In the genomic region with DNA sequence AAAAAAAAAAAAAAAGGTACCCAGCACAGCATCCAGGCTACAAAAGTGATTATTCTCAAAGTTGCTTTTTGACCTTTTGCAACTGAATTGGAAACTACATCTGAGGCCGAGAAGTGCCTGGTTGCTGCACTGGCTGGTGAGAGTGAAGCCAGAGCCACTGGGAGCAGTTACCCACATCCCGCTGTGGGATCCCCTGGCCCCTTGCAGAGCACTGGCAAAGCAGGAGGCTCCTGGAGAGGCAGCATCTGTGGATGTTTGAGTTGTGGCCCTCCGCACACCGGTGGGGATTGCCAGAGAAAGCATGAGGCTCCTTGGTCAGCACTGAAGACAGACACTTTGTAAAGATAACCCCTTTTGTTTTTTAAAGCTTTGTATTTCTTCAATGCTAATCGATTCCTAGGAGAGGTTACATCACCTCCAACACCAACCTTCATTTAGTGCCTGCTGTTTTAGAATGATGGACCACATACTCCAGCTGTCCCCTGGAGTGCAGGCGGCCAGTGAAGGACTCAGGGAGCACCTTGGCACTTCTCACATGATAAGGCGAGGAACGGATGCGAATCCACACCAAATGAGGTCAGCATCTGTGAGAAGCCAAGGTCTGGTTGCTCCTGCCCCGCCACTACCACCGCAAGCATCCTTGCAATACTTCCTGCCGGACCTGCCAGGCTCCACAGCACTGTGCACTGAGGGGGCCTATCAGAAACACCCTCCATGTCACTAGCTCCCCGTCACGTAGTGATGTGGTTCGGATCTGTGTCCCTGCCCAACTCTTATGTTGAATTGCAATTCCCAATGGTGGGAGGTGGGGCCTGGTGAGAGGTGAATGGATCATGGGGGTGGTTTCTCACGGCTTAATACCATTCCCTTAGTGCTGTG, we compare ENCODE assay signal across 27 cellular contexts.
"Had no signal": no experiment of that assay in that cellular context is flagged by ENCODE, and none has a peak within 500 bp of the region (broad histone marks: within the 10 kb centered on the region; RNA-seq: fewer than 3 reads in every experiment).

No MANE protein-coding gene starts in this region.

- ATAC-seq: naive thymus-derived CD8-positive, alpha-beta T cell; natural killer cell treated with Interleukin-12 subunit alpha and Interleukin-12 subunit beta and Interleukin-15 and Interleukin-18, amount 100 ng/mL, for 72 hours; pancreas; psoas muscle; right lobe of liver; stimulated activated effector memory CD8-positive, alpha-beta T cell treated with anti-CD3 and anti-CD28 coated beads, Interleukin-12 subunit alpha, Interleukin-12 subunit beta, amount 100 ng/mL, for 72 hours; stimulated activated naive B cell treated with anti-CD40 and anti-IgM and Interleukin-4, amounts not matched to agents 10 μg/mL and 1 μg/mL and 100 μg/mL, for 72 hours had no signal

- H3K4me1 Mint-ChIP-seq: naive thymus-derived CD8-positive, alpha-beta T cell; stimulated activated effector memory CD8-positive, alpha-beta T cell treated with anti-CD3 and anti-CD28 coated beads, Interleukin-12 subunit alpha, Interleukin-12 subunit beta, amount 100 ng/mL, for 72 hours; stimulated activated naive B cell treated with anti-CD40 and anti-IgM and Interleukin-4, amounts not matched to agents 10 μg/mL and 1 μg/mL and 100 μg/mL, for 72 hours had no signal

- H3K27ac Mint-ChIP-seq: naive thymus-derived CD8-positive, alpha-beta T cell; natural killer cell treated with Interleukin-12 subunit alpha and Interleukin-12 subunit beta and Interleukin-15 and Interleukin-18, amount 100 ng/mL, for 72 hours; nephron progenitor cell; progenitor cell of endocrine pancreas; stimulated activated effector memory CD8-positive, alpha-beta T cell treated with anti-CD3 and anti-CD28 coated beads, Interleukin-12 subunit alpha, Interleukin-12 subunit beta, amount 100 ng/mL, for 72 hours; stimulated activated naive B cell treated with anti-CD40 and anti-IgM and Interleukin-4, amounts not matched to agents 10 μg/mL and 1 μg/mL and 100 μg/mL, for 72 hours; stimulated activated naive CD8-positive, alpha-beta T cell treated with anti-CD3 and anti-CD28 coated beads, Interleukin-15, Interleukin-2, amounts not matched to agents 100 ng/mL and 50 ng/mL, for 24 hours had no signal

- H3K4me3 Mint-ChIP-seq: naive thymus-derived CD8-positive, alpha-beta T cell; natural killer cell treated with Interleukin-12 subunit alpha and Interleukin-12 subunit beta and Interleukin-15 and Interleukin-18, amount 100 ng/mL, for 72 hours; nephron progenitor cell; neural crest cell; stimulated activated effector memory CD8-positive, alpha-beta T cell treated with anti-CD3 and anti-CD28 coated beads, Interleukin-12 subunit alpha, Interleukin-12 subunit beta, amount 100 ng/mL, for 72 hours; stimulated activated naive B cell treated with anti-CD40 and anti-IgM and Interleukin-4, amounts not matched to agents 10 μg/mL and 1 μg/mL and 100 μg/mL, for 72 hours; stimulated activated naive CD8-positive, alpha-beta T cell treated with anti-CD3 and anti-CD28 coated beads, Interleukin-15, Interleukin-2, amounts not matched to agents 100 ng/mL and 50 ng/mL, for 24 hours had no signal

- H3K27me3 ChIP-seq: pancreas, right lobe of liver, sigmoid colon, stomach, thyroid gland, tibial nerve, upper lobe of left lung, vagina had no signal

- H3K36me3 Mint-ChIP-seq: naive thymus-derived CD8-positive, alpha-beta T cell; stimulated activated effector memory CD8-positive, alpha-beta T cell treated with anti-CD3 and anti-CD28 coated beads, Interleukin-12 subunit alpha, Interleukin-12 subunit beta, amount 100 ng/mL, for 72 hours; stimulated activated naive B cell treated with anti-CD40 and anti-IgM and Interleukin-4, amounts not matched to agents 10 μg/mL and 1 μg/mL and 100 μg/mL, for 72 hours had no signal

- H3K36me3 ChIP-seq: pancreas, right lobe of liver, sigmoid colon, stomach, thoracic aorta, thyroid gland, tibial nerve, upper lobe of left lung, vagina had no signal

- H3K9me3 ChIP-seq: pancreas, psoas muscle, right lobe of liver, thoracic aorta, thyroid gland, vagina had no signal

- DNase-seq: nephron progenitor cell; occipital lobe; pancreas; psoas muscle; right cardiac atrium; right lobe of liver; sigmoid colon; small intestine; stimulated activated CD4-positive, alpha-beta T cell treated with anti-CD3 and anti-CD28 coated beads, Interleukin-15, amount 100 ng/mL, for 24 hours; stimulated activated CD4-positive, alpha-beta T cell treated with anti-CD3 and anti-CD28 coated beads, Interleukin-2, amount 100 ng/mL, for 24 hours; stimulated activated CD4-positive, alpha-beta T cell treated with anti-CD3 and anti-CD28 coated beads, Interleukin-2, amount 100 ng/mL, for 48 hours; stimulated activated CD4-positive, alpha-beta T cell treated with anti-CD3 and anti-CD28 coated beads, Interleukin-4, amount 100 ng/mL, for 24 hours; stimulated activated naive B cell treated with anti-CD40 and anti-IgM and Interleukin-4, amounts not matched to agents 10 μg/mL and 1 μg/mL and 100 μg/mL, for 72 hours; stimulated activated naive CD4-positive, alpha-beta T cell treated with Interleukin-2 at 50 U/mL for 16 hours; stomach; thyroid gland; trophoblast cell had no signal

- H3K27me3 Mint-ChIP-seq: natural killer cell treated with Interleukin-12 subunit alpha and Interleukin-12 subunit beta and Interleukin-15 and Interleukin-18, amount 100 ng/mL, for 72 hours; progenitor cell of endocrine pancreas; stimulated activated naive B cell treated with anti-CD40 and anti-IgM and Interleukin-4, amounts not matched to agents 10 μg/mL and 1 μg/mL and 100 μg/mL, for 72 hours; stimulated activated naive CD8-positive, alpha-beta T cell treated with anti-CD3 and anti-CD28 coated beads, Interleukin-15, Interleukin-2, amounts not matched to agents 100 ng/mL and 50 ng/mL, for 24 hours had no signal

- H3K27ac ChIP-seq: pancreas, psoas muscle, right lobe of liver, sigmoid colon, stomach, thoracic aorta, thyroid gland, tibial nerve, upper lobe of left lung, vagina had no signal

- H3K4me1 ChIP-seq: pancreas, psoas muscle, right lobe of liver, sigmoid colon, stomach, thyroid gland, tibial nerve, upper lobe of left lung, vagina had no signal

- H3K4me3 ChIP-seq: pancreas, psoas muscle, right lobe of liver, sigmoid colon, stomach, thoracic aorta, thyroid gland, tibial nerve, upper lobe of left lung, vagina had no signal
